Comparison of ENCODE assay signal across 20 cellular contexts in genomic region chr13:72195044-72195704, GRCh38.
DNase-seq lines count a peak whose midpoint lies in the region; ATAC-seq, FAIRE-seq and TF ChIP-seq lines count a peak whose summit lies in the region.
"Had no signal": no experiment of that assay in that cellular context is flagged by ENCODE, and none has a peak within 500 bp of the region (broad histone marks: within the 10 kb centered on the region; RNA-seq: fewer than 3 reads in every experiment).

No MANE protein-coding gene starts in this region.

- ATAC-seq in GM23338 (no peak), HG02678 (IDR thresholded peaks at IDR 0.05; ENCODE audit: unreplicated experiment) (no peak)
- ATAC-seq: HepG2 had no signal

- H2AFZ ChIP-seq in GM23338: peak overlapping the region; percentile 36; the same call in 1 of the 2 replicates
- H2AFZ ChIP-seq in parathyroid adenoma: peak overlapping the region; percentile 33

- H3K4me3 ChIP-seq in GM23338 (no peak overlapping the region), parathyroid adenoma (ENCODE audit: low read depth, low read length) (peak overlapping the region; percentile 2)

- H3K9me3 ChIP-seq in parathyroid adenoma (ENCODE audit: control insufficient read depth, low read length): no peaks in the 10 kb centered on the region
- H3K9me3 ChIP-seq: BE2C, Caco-2 had no signal

- H4K20me1 ChIP-seq in GM23338 (replicated peaks; ENCODE audit: insufficient read depth): no peaks in the 10 kb centered on the region

- DNase-seq in GM23338 (ENCODE audit: low spot score): no peak
- DNase-seq in mesothelial cell of epicardium (ENCODE audit: low spot score in 2 of 2, unreplicated experiment in 2 of 2): no peak
- no peak for DNase-seq in COLO668 (lab: John Stamatoyannopoulos, UW; ENCODE audit: unreplicated experiment)
- DNase-seq in GM03348 (ENCODE audit: low spot score): no peak
- DNase-seq in activated CD8-positive, alpha-beta memory T cell treated with anti-CD3 and anti-CD28 coated beads for 24 hours: no peak
- DNase-seq: Caco-2; CD4-positive, CD25-positive, alpha-beta regulatory T cell; GOT3; KBM-7; MV-4-11; NCI-H1694 treated with DMSO at 0.1 percent for 48 hours; SHP77 had no signal

- no peak overlapping the region for H3K4me2 ChIP-seq in GM23338
- peak overlapping the region; percentile 11 for H3K4me2 ChIP-seq in parathyroid adenoma (ENCODE audit: low read length)

- no peaks in the 10 kb centered on the region for H3F3A ChIP-seq in GM23338 (replicated peaks; ENCODE audit: low read depth)

- H3K9ac ChIP-seq in parathyroid adenoma: no peak overlapping the region

- no peak overlapping the region for H3K27ac ChIP-seq in GM23338 (ENCODE audit: low read depth)
- H3K27ac ChIP-seq in parathyroid adenoma: peak overlapping the region; percentile 75

- peak; percentile 84 for FAIRE-seq in colon (lab: Jason Lieb, UNC)
- FAIRE-seq: A204.1, G401.6, HepG2, RCC 7860 had no signal

- peaks cover 9% of the 10 kb centered on the region; the same call in 1 of the 2 replicates for H3K4me1 ChIP-seq in GM23338 (ENCODE audit: insufficient read depth)
- peaks cover 10% of the 10 kb centered on the region for H3K4me1 ChIP-seq in parathyroid adenoma
- H3K4me1 ChIP-seq: Caco-2 had no signal

- H3K79me2 ChIP-seq in GM23338 (replicated peaks; ENCODE audit: insufficient read depth): no peaks in the 10 kb centered on the region
- H3K79me2 ChIP-seq in parathyroid adenoma: no peaks in the 10 kb centered on the region

- H3K36me3 ChIP-seq in GM23338 (ENCODE audit: insufficient read depth) (no peaks in the 10 kb centered on the region), parathyroid adenoma (ENCODE audit: control insufficient read depth, insufficient read depth, low read length) (no peaks in the 10 kb centered on the region)
- H3K36me3 ChIP-seq: BE2C had no signal

- H3K27me3 ChIP-seq in GM23338 (ENCODE audit: insufficient read depth) (no peaks in the 10 kb centered on the region), parathyroid adenoma (ENCODE audit: control insufficient read depth, insufficient read depth, low read length) (no peaks in the 10 kb centered on the region)
- H3K27me3 ChIP-seq: BE2C had no signal

- H3K9me3 Mint-ChIP-seq in GM23338 (no peaks in the 10 kb centered on the region), mesothelial cell of epicardium (no peaks in the 10 kb centered on the region)

- H3K9me2 ChIP-seq in GM23338 (ENCODE audit: insufficient read depth): no peaks in the 10 kb centered on the region

- H3K36me3 Mint-ChIP-seq in GM23338 (ENCODE audit: low read depth) (no peaks in the 10 kb centered on the region), mesothelial cell of epicardium (no peaks in the 10 kb centered on the region)
- H3K36me3 Mint-ChIP-seq: CD4-positive, CD25-positive, alpha-beta regulatory T cell had no signal

- TF ChIP-seq CTCF in GM23338 (conservative IDR thresholded peaks at IDR 0.05; ENCODE audit: low read depth in 2 of 2) (no peak), mesothelial cell of epicardium (IDR thresholded peaks at IDR 0.05; ENCODE audit: unreplicated experiment) (no peak), parathyroid adenoma (IDR thresholded peaks at IDR 0.05) (no peak)

- H3K27ac Mint-ChIP-seq in GM23338 (no peak overlapping the region), mesothelial cell of epicardium (peak overlapping the region; percentile 7)
- H3K27ac Mint-ChIP-seq: CD4-positive, CD25-positive, alpha-beta regulatory T cell had no signal

- H3K4me3 Mint-ChIP-seq in GM23338 (no peak overlapping the region), mesothelial cell of epicardium (no peak overlapping the region)
- H3K4me3 Mint-ChIP-seq: CD4-positive, CD25-positive, alpha-beta regulatory T cell had no signal

- H3K4me1 Mint-ChIP-seq in GM23338: peaks cover 10% of the 10 kb centered on the region
- H3K4me1 Mint-ChIP-seq in mesothelial cell of epicardium: peaks cover 41% of the 10 kb centered on the region
- H3K4me1 Mint-ChIP-seq: CD4-positive, CD25-positive, alpha-beta regulatory T cell had no signal

- no peaks in the 10 kb centered on the region for H3K27me3 Mint-ChIP-seq in GM23338 (ENCODE audit: insufficient read depth, low read depth, poor library complexity)
- H3K27me3 Mint-ChIP-seq in mesothelial cell of epicardium (ENCODE audit: low read depth): no peaks in the 10 kb centered on the region
- H3K27me3 Mint-ChIP-seq: CD4-positive, CD25-positive, alpha-beta regulatory T cell had no signal

TF ChIP-seq in GM23338, 12 proteins besides CTCF, POLR2A, EP300 and RAD21:
- no peak for TF ChIP-seq EZH2phosphoT487 (IDR thresholded peaks at IDR 0.05; ENCODE audit: unreplicated experiment)
- TF ChIP-seq JUNB (IDR thresholded peaks at IDR 0.05; ENCODE audit: unreplicated experiment): no peak
- TF ChIP-seq ZNF114 (CRISPR knock-in tag; IDR thresholded peaks at IDR 0.05): no peak
- no peak for TF ChIP-seq ZNF331 (CRISPR knock-in tag; IDR thresholded peaks at IDR 0.05; ENCODE audit: low read depth)
- TF ChIP-seq POLR2AphosphoS5 (IDR thresholded peaks at IDR 0.05; ENCODE audit: low read depth): no peak
TF ChIP-seq in GM23338: peak in this region for 0.
